14 cellular contexts compared by ENCODE assay signal in the genomic region with DNA sequence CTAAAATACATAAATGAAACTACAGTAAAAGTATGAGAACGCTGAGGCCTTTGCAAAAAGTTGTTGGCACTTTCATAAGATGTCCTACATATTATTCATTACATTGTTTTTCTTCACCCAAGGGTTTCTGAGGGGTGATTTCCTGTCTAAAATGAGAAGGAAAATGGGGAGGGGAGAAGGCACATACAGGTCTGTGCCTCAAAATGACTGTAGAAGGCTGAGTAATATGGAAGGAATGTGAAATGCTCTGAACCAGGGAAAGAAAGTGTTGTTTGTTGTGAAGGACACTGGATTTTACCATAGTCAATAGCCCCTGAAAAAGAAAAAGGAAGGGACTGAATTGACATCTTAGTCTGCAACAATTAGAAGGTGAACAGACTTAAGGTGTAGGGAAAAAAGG.
DNase-seq lines count a peak whose midpoint lies in the region; ATAC-seq, FAIRE-seq and TF ChIP-seq lines count a peak whose summit lies in the region.
"Had no signal": no experiment of that assay in that cellular context is flagged by ENCODE, and none has a peak within 500 bp of the region (broad histone marks: within the 10 kb centered on the region; RNA-seq: fewer than 3 reads in every experiment).

No MANE protein-coding gene starts in this region.

- DNase-seq in BJ (ENCODE audit: low read depth), result peak; percentile 46
- peak; percentile 55 for DNase-seq in NCI-H226
- peak; percentile 37 for DNase-seq in dedifferentiated amniotic fluid mesenchymal stem cell (ENCODE audit: extremely low spot score)
- DNase-seq in mesothelial cell of epicardium (ENCODE audit: low spot score in 2 of 2, unreplicated experiment in 2 of 2), result no peak
- no peak for DNase-seq in frontal cortex (ENCODE audit: low spot score in 2 of 2)
- no peak for DNase-seq in effector CD4-positive, alpha-beta T cell
- DNase-seq: activated naive CD4-positive, alpha-beta T cell treated with Interleukin-2 at 50 U/mL for 16 hours; CD8-positive, alpha-beta memory T cell; natural killer cell; NCI-H510A treated with DMSO at 0.1 percent for 48 hours had no signal

- no peak overlapping the region for H3K4me3 Mint-ChIP-seq in mesothelial cell of epicardium
- no peak overlapping the region for H3K4me3 Mint-ChIP-seq in stimulated activated memory B cell treated with anti-CD40 and anti-IgM and Interleukin-4, amounts not matched to agents 10 μg/mL and 1 μg/mL and 100 μg/mL, for 72 hours
- H3K4me3 Mint-ChIP-seq: CD8-positive, alpha-beta memory T cell; natural killer cell had no signal

- H3K4me1 Mint-ChIP-seq in mesothelial cell of epicardium, result peaks cover 22% of the 10 kb centered on the region
- no peaks in the 10 kb centered on the region for H3K4me1 Mint-ChIP-seq in stimulated activated memory B cell treated with anti-CD40 and anti-IgM and Interleukin-4, amounts not matched to agents 10 μg/mL and 1 μg/mL and 100 μg/mL, for 72 hours
- H3K4me1 Mint-ChIP-seq: natural killer cell had no signal

- H3K36me3 Mint-ChIP-seq in mesothelial cell of epicardium, result no peaks in the 10 kb centered on the region
- H3K36me3 Mint-ChIP-seq in stimulated activated memory B cell treated with anti-CD40 and anti-IgM and Interleukin-4, amounts not matched to agents 10 μg/mL and 1 μg/mL and 100 μg/mL, for 72 hours, result no peaks in the 10 kb centered on the region
- H3K36me3 Mint-ChIP-seq: CD8-positive, alpha-beta memory T cell; natural killer cell had no signal

- ATAC-seq in HG03139 (IDR thresholded peaks at IDR 0.05; ENCODE audit: unreplicated experiment), result no peak
- ATAC-seq in stimulated activated memory B cell treated with anti-CD40 and anti-IgM and Interleukin-4, amounts not matched to agents 10 μg/mL and 1 μg/mL and 100 μg/mL, for 72 hours, result no peak
- ATAC-seq: esophagus mucosa, K562, natural killer cell had no signal

- FAIRE-seq in frontal cortex (lab: Jason Lieb, UNC), result no peak
- FAIRE-seq: K562 had no signal

- H3K9me3 Mint-ChIP-seq in mesothelial cell of epicardium, result peaks cover 8% of the 10 kb centered on the region
- H3K9me3 Mint-ChIP-seq in stimulated activated memory B cell treated with anti-CD40 and anti-IgM and Interleukin-4, amounts not matched to agents 10 μg/mL and 1 μg/mL and 100 μg/mL, for 72 hours, result no peaks in the 10 kb centered on the region
- H3K9me3 Mint-ChIP-seq: CD8-positive, alpha-beta memory T cell; natural killer cell had no signal

- peak overlapping the region; percentile 82 for H3K27ac Mint-ChIP-seq in mesothelial cell of epicardium
- H3K27ac Mint-ChIP-seq in stimulated activated memory B cell treated with anti-CD40 and anti-IgM and Interleukin-4, amounts not matched to agents 10 μg/mL and 1 μg/mL and 100 μg/mL, for 72 hours, result no peak overlapping the region
- H3K27ac Mint-ChIP-seq: CD8-positive, alpha-beta memory T cell; natural killer cell had no signal

- H3K4me3 ChIP-seq in BJ (ENCODE audit: low read depth, low read length), result no peak overlapping the region
- H3K4me3 ChIP-seq: K562 had no signal

- H3K36me3 ChIP-seq in BJ (ENCODE audit: control insufficient read depth, insufficient read depth, low read length), result no peaks in the 10 kb centered on the region

- no peaks in the 10 kb centered on the region for H3K27me3 ChIP-seq in BJ (ENCODE audit: control insufficient read depth, insufficient read depth, low read length)

- no peaks in the 10 kb centered on the region for H3K27me3 Mint-ChIP-seq in mesothelial cell of epicardium (ENCODE audit: low read depth)
- H3K27me3 Mint-ChIP-seq in stimulated activated memory B cell treated with anti-CD40 and anti-IgM and Interleukin-4, amounts not matched to agents 10 μg/mL and 1 μg/mL and 100 μg/mL, for 72 hours, result peaks cover 17% of the 10 kb centered on the region

- no peak for TF ChIP-seq CTCF in BJ (IDR thresholded peaks at IDR 0.05; ENCODE audit: insufficient read depth, low read depth, low read length)
- no peak for TF ChIP-seq CTCF in mesothelial cell of epicardium (IDR thresholded peaks at IDR 0.05; ENCODE audit: unreplicated experiment)

- POLR2A ChIA-PET in BJ (lab: Charles Lee), result no interaction called here

- CTCF ChIA-PET in BJ (lab: Yijun Ruan, JAX), result no interaction called here

Comparison
In these comparisons a context has a peak if more than half of its experiments do, and no peak if none do; other contexts are left out.
1. DNase-seq: peak in BJ (single experiment), NCI-H226 (single experiment) and dedifferentiated amniotic fluid mesenchymal stem cell (single experiment); none in mesothelial cell of epicardium (0 of 2), frontal cortex (0 of 2) and effector CD4-positive, alpha-beta T cell (single experiment).